ENCODE assay signal across 25 cellular contexts in genomic region chr10:30805061-30805460, GRCh38.
A peak's percentile ranks its signal among the peaks of the same experiment; 100 is the strongest.
DNase-seq lines count a peak whose midpoint lies in the region; TF ChIP-seq lines count a peak whose summit lies in the region.
"Had no signal": no experiment of that assay in that cellular context is flagged by ENCODE, and none has a peak within 500 bp of the region (broad histone marks: within the 10 kb centered on the region; RNA-seq: fewer than 3 reads in every experiment).

No MANE protein-coding gene starts in this region.

- BruUV-seq in MCF 10A (replicated peaks; lab: Mats Ljungman, UMichigan): no TSS peak

- 84% methylated on average over 9 of the region's 9 CpGs for WGBS in hepatocyte (ENCODE audit: low lambda C conversion rate, missing lambda C conversion rate)
- WGBS in spleen, 5 donors: 88 to 97% (median 91%) methylated on average over 6 to 9 of the region's 9 CpGs
- WGBS in testis, 2 donors: 80 to 90% methylated on average over 9 of the region's 9 CpGs

- H3K4me3 Mint-ChIP-seq in MCF 10A (ENCODE audit: unreplicated experiment): no peak overlapping the region
- no peak overlapping the region for H3K4me3 Mint-ChIP-seq in activated T-cell treated with anti-CD3 and anti-CD28 coated beads, Interleukin-2, amount 50 U/mL, for 24 hours
- H3K4me3 Mint-ChIP-seq: activated CD8-positive, alpha-beta T cell treated with anti-CD3 and anti-CD28 coated beads for 36 hours; activated T-helper 17 cell treated with anti-CD3 and anti-CD28 coated beads, Interleukin-2, amount 50 U/mL, for 72 hours; naive thymus-derived CD8-positive, alpha-beta T cell; stimulated activated naive B cell treated with anti-CD40 and anti-IgM and Interleukin-4, amounts not matched to agents 10 μg/mL and 1 μg/mL and 100 μg/mL, for 72 hours had no signal

- H3K9me2 ChIP-seq in hepatocyte (replicated peaks; ENCODE audit: insufficient read depth): no peaks in the 10 kb centered on the region

- H3K27me3 Mint-ChIP-seq in MCF 10A (ENCODE audit: insufficient read depth, unreplicated experiment): no peaks in the 10 kb centered on the region
- no peaks in the 10 kb centered on the region for H3K27me3 Mint-ChIP-seq in activated T-cell treated with anti-CD3 and anti-CD28 coated beads, Interleukin-2, amount 50 U/mL, for 24 hours
- H3K27me3 Mint-ChIP-seq: activated CD8-positive, alpha-beta T cell treated with anti-CD3 and anti-CD28 coated beads for 36 hours; activated T-helper 17 cell treated with anti-CD3 and anti-CD28 coated beads, Interleukin-2, amount 50 U/mL, for 72 hours; naive thymus-derived CD8-positive, alpha-beta T cell; stimulated activated naive B cell treated with anti-CD40 and anti-IgM and Interleukin-4, amounts not matched to agents 10 μg/mL and 1 μg/mL and 100 μg/mL, for 72 hours had no signal

- no peaks in the 10 kb centered on the region for H3K27me3 ChIP-seq in breast epithelium
- no peaks in the 10 kb centered on the region for H3K27me3 ChIP-seq in hepatocyte
- no peaks in the 10 kb centered on the region for H3K27me3 ChIP-seq in spleen (replicated peaks in 1 of 7)
- no peaks in the 10 kb centered on the region for H3K27me3 ChIP-seq in uterus
- no peaks in the 10 kb centered on the region for H3K27me3 ChIP-seq in testis
- H3K27me3 ChIP-seq: tibial artery had no signal

- no peak overlapping the region for H2AFZ ChIP-seq in hepatocyte

- H4K20me1 ChIP-seq in hepatocyte (ENCODE audit: insufficient read depth, poor library complexity, severe bottlenecking): no peaks in the 10 kb centered on the region

- no peaks in the 10 kb centered on the region for H3K79me2 ChIP-seq in hepatocyte

- H3K4me1 Mint-ChIP-seq in MCF 10A (ENCODE audit: insufficient read depth, unreplicated experiment): peaks cover 12% of the 10 kb centered on the region
- peaks cover 7% of the 10 kb centered on the region for H3K4me1 Mint-ChIP-seq in activated T-cell treated with anti-CD3 and anti-CD28 coated beads, Interleukin-2, amount 50 U/mL, for 24 hours (ENCODE audit: low read depth)
- H3K4me1 Mint-ChIP-seq: stimulated activated naive B cell treated with anti-CD40 and anti-IgM and Interleukin-4, amounts not matched to agents 10 μg/mL and 1 μg/mL and 100 μg/mL, for 72 hours had no signal

- no peaks in the 10 kb centered on the region for H3K36me3 ChIP-seq in breast epithelium
- no peaks in the 10 kb centered on the region for H3K36me3 ChIP-seq in hepatocyte (replicated peaks; ENCODE audit: insufficient read depth, low read depth)
- H3K36me3 ChIP-seq in spleen: no peaks in the 10 kb centered on the region
- no peaks in the 10 kb centered on the region for H3K36me3 ChIP-seq in uterus
- H3K36me3 ChIP-seq in testis (ENCODE audit: low read depth, missing control alignments): no peaks in the 10 kb centered on the region
- H3K36me3 ChIP-seq: tibial artery had no signal

- DNase-seq in breast epithelium (ENCODE audit: low spot score in 2 of 2): no peak
- DNase-seq in MCF 10A (ENCODE audit: unreplicated experiment): no peak
- no peak for DNase-seq in hepatocyte (ENCODE audit: low spot score)
- DNase-seq in spleen: peak; percentile 43
- no peak for DNase-seq in uterus
- DNase-seq in activated T-cell treated with anti-CD3 and anti-CD28 coated beads, Interleukin-2, amount 50 U/mL, for 24 hours: no peak
- DNase-seq in cortex of kidney (lab: John Stamatoyannopoulos, UW): no peak
- DNase-seq in testis: no peak
- DNase-seq: activated CD8-positive, alpha-beta memory T cell treated with anti-CD3 and anti-CD28 coated beads, Interleukin-2, amount 50 U/mL, for 48 hours; activated CD8-positive, alpha-beta T cell treated with anti-CD3 and anti-CD28 coated beads for 36 hours; activated naive CD4-positive, alpha-beta T cell treated with anti-CD3 and anti-CD28 coated beads, Interleukin-2, amount 50 U/mL, for 16 hours; amygdala; DMS79; midbrain; naive thymus-derived CD8-positive, alpha-beta T cell; NCI-H1048; NCI-H1694; NCI-H446; NCI-H82; nucleus accumbens; SIG-M5; stimulated activated naive B cell treated with anti-CD40 and anti-IgM and Interleukin-4, amounts not matched to agents 10 μg/mL and 1 μg/mL and 100 μg/mL, for 72 hours had no signal

- CTCF ChIA-PET in MCF 10A (lab: Yijun Ruan, JAX): no interaction called here

- POLR2A ChIA-PET in MCF 10A (lab: Yijun Ruan, JAX): interaction anchor here (0.6 kb wide), 1 partner anchor 19 kb away, joined by 4 read pairs; no protein-coding TSS in a partner anchor

- TF ChIP-seq CTCF in breast epithelium (IDR thresholded peaks at IDR 0.05) (no peak), MCF 10A (IDR thresholded peaks at IDR 0.05; ENCODE audit: unreplicated experiment) (no peak), hepatocyte (IDR thresholded peaks at IDR 0.05; ENCODE audit: poor library complexity) (no peak), spleen (IDR thresholded peaks at IDR 0.05 in 8 of 11, conservative IDR thresholded peaks at IDR 0.05 in 3 of 11) (no peak), uterus (IDR thresholded peaks at IDR 0.05) (no peak), testis (IDR thresholded peaks at IDR 0.05) (no peak)

- H3K4me1 ChIP-seq in breast epithelium (peaks cover 0 to 4% of the 10 kb centered on the region in 2 donors), hepatocyte (ENCODE audit: insufficient read depth) (peaks cover 13% of the 10 kb centered on the region), spleen (no peaks in the 10 kb centered on the region), uterus (peaks cover 4 to 19% of the 10 kb centered on the region in 2 donors), testis (peaks cover 10% of the 10 kb centered on the region)

- intact Hi-C loops in breast epithelium (cut with DNase I; ENCODE audit: low total_unique reads) (no loop called here), MCF 10A (cut with micrococcal nuclease) (no loop called here), spleen (cut with DNase I; ENCODE audit: low total_unique reads) (no loop called here), uterus (cut with DNase I; ENCODE audit: low total_unique reads) (no loop called here), testis (cut with DNase I; ENCODE audit: low total_unique reads) (loop anchor here (10.0 kb wide), 1 partner anchor 220 kb away; no protein-coding TSS in a partner anchor)

- TF ChIP-seq POLR2A in breast epithelium (IDR thresholded peaks at IDR 0.05): no peak
- no peak for TF ChIP-seq POLR2A in spleen (IDR thresholded peaks at IDR 0.05)
- TF ChIP-seq POLR2A in uterus (IDR thresholded peaks at IDR 0.05): no peak
- TF ChIP-seq POLR2A in testis (IDR thresholded peaks at IDR 0.05): no peak

- H3K27ac Mint-ChIP-seq in MCF 10A (ENCODE audit: low read depth, unreplicated experiment): no peak overlapping the region
- H3K27ac Mint-ChIP-seq in activated T-cell treated with anti-CD3 and anti-CD28 coated beads, Interleukin-2, amount 50 U/mL, for 24 hours: no peak overlapping the region
- H3K27ac Mint-ChIP-seq: stimulated activated naive B cell treated with anti-CD40 and anti-IgM and Interleukin-4, amounts not matched to agents 10 μg/mL and 1 μg/mL and 100 μg/mL, for 72 hours had no signal

- no peak overlapping the region for H3K4me2 ChIP-seq in hepatocyte

- H3K36me3 Mint-ChIP-seq in MCF 10A (ENCODE audit: insufficient read depth, unreplicated experiment): peaks cover 7% of the 10 kb centered on the region
- H3K36me3 Mint-ChIP-seq in activated T-cell treated with anti-CD3 and anti-CD28 coated beads, Interleukin-2, amount 50 U/mL, for 24 hours (ENCODE audit: low read depth): no peaks in the 10 kb centered on the region
- H3K36me3 Mint-ChIP-seq: naive thymus-derived CD8-positive, alpha-beta T cell; stimulated activated naive B cell treated with anti-CD40 and anti-IgM and Interleukin-4, amounts not matched to agents 10 μg/mL and 1 μg/mL and 100 μg/mL, for 72 hours had no signal

- H3K9me3 ChIP-seq in breast epithelium (no peaks in the 10 kb centered on the region), hepatocyte (ENCODE audit: low read depth) (no peaks in the 10 kb centered on the region), spleen (no peaks in the 10 kb centered on the region), uterus (no peaks in the 10 kb centered on the region), testis (no peaks in the 10 kb centered on the region)
- H3K9me3 ChIP-seq: tibial artery had no signal

- no peak overlapping the region for H3K4me3 ChIP-seq in breast epithelium
- no peak overlapping the region for H3K4me3 ChIP-seq in hepatocyte
- H3K4me3 ChIP-seq in spleen: no peak overlapping the region
- no peak overlapping the region for H3K4me3 ChIP-seq in uterus
- H3K4me3 ChIP-seq in testis: no peak overlapping the region
- H3K4me3 ChIP-seq: tibial artery had no signal

- H3K27ac ChIP-seq in breast epithelium (peak overlapping the region; percentile 48 to 89), hepatocyte (peak overlapping the region; percentile 55), spleen (peak overlapping the region in 5 of 8 donors; percentile 41 to 74 (median 61)), uterus (peak overlapping the region; percentile 78 to 82), testis (no peak overlapping the region)
- H3K27ac ChIP-seq: 22Rv1 had no signal

- no peaks in the 10 kb centered on the region for H3K9me3 Mint-ChIP-seq in MCF 10A (ENCODE audit: unreplicated experiment)
- H3K9me3 Mint-ChIP-seq in activated T-cell treated with anti-CD3 and anti-CD28 coated beads, Interleukin-2, amount 50 U/mL, for 24 hours: no peaks in the 10 kb centered on the region
- H3K9me3 Mint-ChIP-seq: activated CD8-positive, alpha-beta T cell treated with anti-CD3 and anti-CD28 coated beads for 36 hours; activated T-helper 17 cell treated with anti-CD3 and anti-CD28 coated beads, Interleukin-2, amount 50 U/mL, for 72 hours; naive thymus-derived CD8-positive, alpha-beta T cell; stimulated activated naive B cell treated with anti-CD40 and anti-IgM and Interleukin-4, amounts not matched to agents 10 μg/mL and 1 μg/mL and 100 μg/mL, for 72 hours had no signal

Comparison
In these comparisons a context has a peak if more than half of its experiments do, and no peak if none do; other contexts are left out.
1. H3K27ac ChIP-seq: peak in breast epithelium (2 of 2), hepatocyte (single experiment), spleen (5 of 8) and uterus (2 of 2); none in testis (0 of 2).